30 cellular contexts compared by ENCODE assay signal in genomic region chr14:56152221-56152620, GRCh38.
"Had no signal": no experiment of that assay in that cellular context is flagged by ENCODE, and none has a peak within 500 bp of the region (broad histone marks: within the 10 kb centered on the region; RNA-seq: fewer than 3 reads in every experiment).

No MANE protein-coding gene starts in this region.

- H3K4me3 ChIP-seq: adrenal gland, body of pancreas, breast epithelium had no signal

- H3K4me1 ChIP-seq: breast epithelium had no signal

- DNase-seq: activated B cell treated with CpG ODN at 0.5 μM for 24 hours; activated CD4-positive, alpha-beta memory T cell treated with anti-CD3 and anti-CD28 coated beads for 36 hours; activated CD4-positive, alpha-beta T cell treated with anti-CD3 and anti-CD28 coated beads for 4 hours; activated CD4-positive, alpha-beta T cell treated with anti-CD3 and anti-CD28 coated beads, Interleukin-2, amount 10 ng/mL, durations not matched to agents 24 days and 14 days; activated CD4-positive, alpha-beta T cell treated with anti-CD3 and anti-CD28 coated beads, Interleukin-2, amount 50 U/mL, for 1 hour; activated CD4-positive, alpha-beta T cell treated with anti-CD3 and anti-CD28 coated beads, Interleukin-2, amount 50 U/mL, for 4 hours; activated CD4-positive, CD25-positive, alpha-beta regulatory T cell treated with anti-CD3 and anti-CD28 coated beads, Interleukin-2, amount 50 U/mL, for 72 hours; activated CD8-positive, alpha-beta memory T cell treated with anti-CD3 and anti-CD28 coated beads, Interleukin-2, amount 50 U/mL, for 4 hours; activated CD8-positive, alpha-beta T cell treated with anti-CD3 and anti-CD28 coated beads for 36 hours; activated effector memory CD4-positive, alpha-beta T cell treated with anti-CD3 and anti-CD28 coated beads, Interleukin-2, amount 50 U/mL, for 16 hours; activated gamma-delta T cell treated with Interleukin-2 at 50 U/mL for 16 hours; activated naive CD4-positive, alpha-beta T cell; activated naive CD4-positive, alpha-beta T cell treated with anti-CD3 and anti-CD28 coated beads for 36 hours; activated naive CD4-positive, alpha-beta T cell treated with anti-CD3 and anti-CD28 coated beads, Interleukin-2, amount 50 U/mL, for 16 hours; activated naive CD8-positive, alpha-beta T cell treated with anti-CD3 and anti-CD28 coated beads for 36 hours; activated T-cell treated with anti-CD3 and anti-CD28 coated beads, Interleukin-2, amount 50 U/mL, for 4 hours; activated T-cell treated with anti-CD3 and anti-CD28 coated beads, Interleukin-2, amount 50 U/mL, for 72 hours; adrenal gland; amniotic stem cell; aorta; body of pancreas; brain microvascular endothelial cell; central memory CD4-positive, alpha-beta T cell; T-helper 1 cell; T-helper 2 cell; T-helper 9 cell had no signal

- H3K27ac ChIP-seq: adrenal gland, body of pancreas, brain microvascular endothelial cell, breast epithelium, VCaP had no signal

- H3K36me3 ChIP-seq: adrenal gland, brain microvascular endothelial cell, breast epithelium had no signal

- ATAC-seq: activated CD8-positive, alpha-beta T cell treated with anti-CD3 and anti-CD28 coated beads for 36 hours; activated naive CD4-positive, alpha-beta T cell treated with anti-CD3 and anti-CD28 coated beads, Interleukin-2, amount 50 U/mL, for 72 hours; activated T-cell treated with anti-CD3 and anti-CD28 coated beads, Interleukin-2, amount 50 U/mL, for 4 hours; activated T-cell treated with anti-CD3 and anti-CD28 coated beads, Interleukin-2, amount 50 U/mL, for 72 hours; activated T-helper 17 cell treated with anti-CD3 and anti-CD28 coated beads, Interleukin-2, amount 50 U/mL, for 72 hours; body of pancreas had no signal

- H3K27me3 ChIP-seq: adrenal gland, body of pancreas, brain microvascular endothelial cell, breast epithelium had no signal

- H3K9me3 ChIP-seq: adrenal gland, body of pancreas, breast epithelium had no signal
